Comparison of ENCODE assay signal across 9 cellular contexts in the genomic region with DNA sequence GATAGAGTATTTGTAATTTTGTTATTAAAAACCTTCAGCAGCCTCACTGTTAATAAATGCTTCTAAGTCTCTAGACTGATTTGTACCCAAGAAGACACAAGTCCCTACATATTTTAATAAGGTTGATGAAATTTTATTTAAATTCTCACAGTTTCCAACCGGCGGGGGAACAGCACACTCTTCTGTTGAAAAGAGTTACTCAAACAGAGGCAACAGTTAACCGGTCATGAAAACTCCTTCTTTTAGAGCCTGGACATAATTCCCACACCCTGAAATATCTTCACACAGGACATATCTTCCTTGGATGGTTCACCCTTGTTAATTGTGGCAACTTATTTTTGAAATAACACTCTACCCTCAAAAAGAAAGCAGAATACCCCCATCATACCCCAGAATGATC.
DNase-seq lines count a peak whose midpoint lies in the region; ATAC-seq and TF ChIP-seq lines count a peak whose summit lies in the region.
"Had no signal": no experiment of that assay in that cellular context is flagged by ENCODE, and none has a peak within 500 bp of the region (broad histone marks: within the 10 kb centered on the region; RNA-seq: fewer than 3 reads in every experiment).

No MANE protein-coding gene starts in this region.

- TF ChIP-seq CTCF in MM.1S (IDR thresholded peaks at IDR 0.05; ENCODE audit: low read length) (0 out of 2 replicates have a peak, but pooled peaks have one; percentile 3), psoas muscle (IDR thresholded peaks at IDR 0.05) (peak; percentile 26)

- H3K9ac ChIP-seq in MM.1S (ENCODE audit: low read length), result no peak overlapping the region; the same call in 1 of the 2 replicates

- no peaks in the 10 kb centered on the region for H3K9me2 ChIP-seq in MM.1S (replicated peaks; ENCODE audit: insufficient read depth, low read length)

- H4K20me1 ChIP-seq in MM.1S (ENCODE audit: insufficient read depth, low read length), result no peaks in the 10 kb centered on the region

- no peaks in the 10 kb centered on the region for H3K36me3 ChIP-seq in MM.1S (replicated peaks; ENCODE audit: insufficient read depth, low read length)
- no peaks in the 10 kb centered on the region for H3K36me3 ChIP-seq in psoas muscle (ENCODE audit: insufficient read depth in 1 of 2, low read depth in 1 of 2)
- H3K36me3 ChIP-seq: neutrophil had no signal

- no peaks in the 10 kb centered on the region for H3F3A ChIP-seq in MM.1S (ENCODE audit: insufficient read depth, low read length)

- H3K9me3 ChIP-seq in MM.1S (replicated peaks; ENCODE audit: insufficient read depth, low read length) (no peaks in the 10 kb centered on the region), right cardiac atrium (ENCODE audit: control insufficient read depth, low read length) (no peaks in the 10 kb centered on the region), psoas muscle (no peaks in the 10 kb centered on the region)
- H3K9me3 ChIP-seq: neutrophil had no signal

- H3K27me3 ChIP-seq in MM.1S (replicated peaks; ENCODE audit: insufficient read depth, low read length) (no peaks in the 10 kb centered on the region), right cardiac atrium (ENCODE audit: control insufficient read depth, insufficient read depth) (no peaks in the 10 kb centered on the region), psoas muscle (ENCODE audit: insufficient read depth in 3 of 3, low read length in 2 of 3) (no peaks in the 10 kb centered on the region)
- H3K27me3 ChIP-seq: neutrophil had no signal

- peaks cover 0 to 46% of the 10 kb centered on the region in 2 donors for H3K36me3 Mint-ChIP-seq in activated naive CD4-positive, alpha-beta T cell treated with anti-CD3 and anti-CD28 coated beads, Interleukin-2, amount 50 U/mL, for 72 hours

- H3K27ac ChIP-seq in MM.1S (ENCODE audit: low read length) (no peak overlapping the region), right cardiac atrium (ENCODE audit: low read length) (no peak overlapping the region), psoas muscle (no peak overlapping the region)

- peak in 1 of 2 donors; percentile 9 for ATAC-seq in activated naive CD4-positive, alpha-beta T cell treated with anti-CD3 and anti-CD28 coated beads, Interleukin-2, amount 50 U/mL, for 72 hours
- ATAC-seq in right cardiac atrium (peak; percentile 78), psoas muscle (peak in 1 of 4 donors; percentile 45), HG02981 (IDR thresholded peaks at IDR 0.05; ENCODE audit: unreplicated experiment) (no peak)

- peak overlapping the region; percentile 97 for H3K27ac Mint-ChIP-seq in activated naive CD4-positive, alpha-beta T cell treated with anti-CD3 and anti-CD28 coated beads, Interleukin-2, amount 50 U/mL, for 72 hours

- H3K4me2 ChIP-seq in MM.1S (ENCODE audit: low read depth, low read length), result peak overlapping the region; percentile 44; the same call in 1 of the 2 replicates

- H3K79me2 ChIP-seq in MM.1S (ENCODE audit: low read length), result no peaks in the 10 kb centered on the region

- WGBS in right cardiac atrium, result 20% methylated on average over 3 of the region's 3 CpGs
- WGBS in psoas muscle, 3 donors, result 20 to 46% (median 31%) methylated on average over 3 of the region's 3 CpGs

- 0 out of 2 replicates have a peak overlapping the region, but pooled peaks have one; percentile 40 for H3K4me3 ChIP-seq in MM.1S (ENCODE audit: low read length)
- peak overlapping the region; percentile 64 for H3K4me3 ChIP-seq in right cardiac atrium (ENCODE audit: low read length)
- peak overlapping the region; percentile 60 for H3K4me3 ChIP-seq in psoas muscle

- DNase-seq in MM.1S (no peak), right cardiac atrium (peak in 2 of 3 donors; percentile 22 to 66), psoas muscle (no peak), HK-2 (ENCODE audit: unreplicated experiment) (no peak), SIG-M5 treated with dmso at 0.1 percent for 504 hours (lab: John Stamatoyannopoulos, UW; ENCODE audit: unreplicated experiment) (no peak)
- DNase-seq in activated naive CD4-positive, alpha-beta T cell treated with anti-CD3 and anti-CD28 coated beads, Interleukin-2, amount 50 U/mL, for 72 hours (ENCODE audit: low spot score in 2 of 2), result no peak
- DNase-seq in central memory CD4-positive, alpha-beta T cell, result no peak

- peaks cover 10% of the 10 kb centered on the region for H3K4me1 ChIP-seq in MM.1S (ENCODE audit: low read length)
- H3K4me1 ChIP-seq in right cardiac atrium (ENCODE audit: control insufficient read depth, insufficient read depth, low read length), result peaks cover 2% of the 10 kb centered on the region
- peaks cover 19% of the 10 kb centered on the region for H3K4me1 ChIP-seq in psoas muscle

- no peak overlapping the region for H2AFZ ChIP-seq in MM.1S (ENCODE audit: low read length)

- no peaks in the 10 kb centered on the region for H3K9me3 Mint-ChIP-seq in activated naive CD4-positive, alpha-beta T cell treated with anti-CD3 and anti-CD28 coated beads, Interleukin-2, amount 50 U/mL, for 72 hours

- intact Hi-C loops in right cardiac atrium (cut with DNase I), result loop anchor here in 2 of 4 donors (5.0 to 10.0 kb wide), 2 partner anchors 180 to 278 kb away; a partner anchor contains a TSS
- intact Hi-C loops in psoas muscle (cut with DNase I), result loop anchor here (2.0 to 10.0 kb wide), 4 partner anchors 242 to 300 kb away; a partner anchor contains a TSS

Comparison
In these comparisons a context has a peak if more than half of its experiments do, and no peak if none do; other contexts are left out.
1. DNase-seq: peak in right cardiac atrium (2 of 3); none in MM.1S (single experiment), activated naive CD4-positive, alpha-beta T cell treated with anti-CD3 and anti-CD28 coated beads, Interleukin-2, amount 50 U/mL, for 72 hours (0 of 2), psoas muscle (0 of 2), central memory CD4-positive, alpha-beta T cell (single experiment), HK-2 (single experiment) and SIG-M5 treated with dmso at 0.1 percent for 504 hours (single experiment).
2. Peak in every context shown above with its lines, with median percentiles within 50 percentile points of each other: H3K4me3 ChIP-seq.